14 cellular contexts compared by ENCODE assay signal in genomic region chr20:2865630-2866029, GRCh38. TPM values are rescaled to one million over a fixed set of nuclear protein-coding genes. Genes with fewer than 3 reads are reported as not detected.
A peak's percentile ranks its signal among the peaks of the same experiment; 100 is the strongest.
DNase-seq lines count a peak whose midpoint lies in the region; TF ChIP-seq lines count a peak whose summit lies in the region.
"Had no signal": no experiment of that assay in that cellular context is flagged by ENCODE, and none has a peak within 500 bp of the region (broad histone marks: within the 10 kb centered on the region; RNA-seq: fewer than 3 reads in every experiment).

No MANE protein-coding gene starts in this region.

- peaks cover 4% of the 10 kb centered on the region for H3K4me1 ChIP-seq in mammary epithelial cell (ENCODE audit: insufficient read depth, low read length)
- peaks cover 6% of the 10 kb centered on the region for H3K4me1 ChIP-seq in GM23248 (ENCODE audit: insufficient read depth)
- H3K4me1 ChIP-seq in vagina = peaks cover 12% of the 10 kb centered on the region

- no peak overlapping the region for H3K4me2 ChIP-seq in mammary epithelial cell (ENCODE audit: insufficient read depth, low read depth, low read length)
- no peak overlapping the region for H3K4me2 ChIP-seq in GM23248 (ENCODE audit: unreplicated experiment)
- H3K4me2 ChIP-seq: KMS-11 had no signal

- TF ChIP-seq CTCF in GM12875 (IDR thresholded peaks at IDR 0.05; ENCODE audit: borderline replicate concordance, insufficient read depth, low read depth, low read length) (0 out of 2 replicates have a peak, but pooled peaks have one; percentile 18), cardiac fibroblast (IDR thresholded peaks at IDR 0.05; ENCODE audit: low read depth, low read length) (peak; percentile 11), mammary epithelial cell (conservative IDR thresholded peaks at IDR 0.05 in 1 of 2, IDR thresholded peaks at IDR 0.05 in 1 of 2; ENCODE audit: extremely low read depth in 1 of 2, insufficient read depth in 1 of 2, low read depth in 1 of 2, low read length in 2 of 2) (no peak), vagina (IDR thresholded peaks at IDR 0.05) (no peak)

- H3K9ac ChIP-seq in mammary epithelial cell (ENCODE audit: insufficient read depth, low read length) = no peak overlapping the region
- H3K9ac ChIP-seq in GM23248 = no peak overlapping the region
- H3K9ac ChIP-seq: KMS-11 had no signal

- dilution Hi-C loops in mammary epithelial cell (cut with HindIII; ENCODE audit: low sequenced_read_pairs) = loop anchor here (5.0 kb wide), 1 partner anchor 48 kb away; the partner anchor contains the start of gene TMEM239

- in situ Hi-C loops in mammary epithelial cell (cut with MboI; ENCODE audit: low sequenced_read_pairs in 2 of 2) = no loop called here
- in situ Hi-C loops in GM23248 (cut with MboI) = no loop called here

- DNase-seq in UCSD-AML1 (lab: John Stamatoyannopoulos, UW; ENCODE audit: unreplicated experiment) (peak; percentile 29), cardiac fibroblast (ENCODE audit: low read depth in 2 of 2) (no peak), NCI-H146 treated with DMSO at 0.1 percent for 48 hours (lab: John Stamatoyannopoulos, UW; ENCODE audit: unreplicated experiment) (no peak), mammary epithelial cell (no peak), GM23248 (no peak), vagina (ENCODE audit: extremely low spot score in 2 of 2) (no peak)
- DNase-seq in stimulated activated CD4-positive, alpha-beta T cell treated with anti-CD3 and anti-CD28 coated beads, Interleukin-4, amount 100 ng/mL, for 24 hours = peak; percentile 38
- DNase-seq: SW 1271 had no signal

- H3K9me3 ChIP-seq in mammary epithelial cell (replicated peaks; ENCODE audit: insufficient read depth, low read length) (no peaks in the 10 kb centered on the region), GM23248 (ENCODE audit: low read depth) (no peaks in the 10 kb centered on the region), vagina (no peaks in the 10 kb centered on the region)

- H3K79me2 ChIP-seq in mammary epithelial cell (ENCODE audit: insufficient read depth, low read length) (no peaks in the 10 kb centered on the region), GM23248 (ENCODE audit: insufficient read depth) (no peaks in the 10 kb centered on the region)

- BruUV-seq in mammary epithelial cell (replicated peaks; lab: Mats Ljungman, UMichigan) = no TSS peak

- H2AFZ ChIP-seq in mammary epithelial cell (ENCODE audit: low read depth, low read length) (no peak overlapping the region), GM23248 (no peak overlapping the region)

- H3K4me3 ChIP-seq in GM12875 (ENCODE audit: low read depth, low read length) (no peak overlapping the region), cardiac fibroblast (replicated peaks in 1 of 2; ENCODE audit: low read depth in 2 of 2, low read length in 2 of 2) (no peak overlapping the region), mammary epithelial cell (replicated peaks in 1 of 3; ENCODE audit: insufficient read depth in 1 of 3, low read depth in 2 of 3, low read length in 3 of 3) (no peak overlapping the region), GM23248 (no peak overlapping the region), vagina (no peak overlapping the region)

- CTCF ChIA-PET in mammary epithelial cell (lab: Charles Lee; ENCODE audit: low non-redundant PET) = interaction anchor here (0.6 kb wide), 1 partner anchor 14 kb away, joined by 8 read pairs; no protein-coding TSS in a partner anchor

- H3K36me3 ChIP-seq in mammary epithelial cell (ENCODE audit: insufficient read depth, low read length) (no peaks in the 10 kb centered on the region), GM23248 (ENCODE audit: low read depth) (no peaks in the 10 kb centered on the region), vagina (peaks cover 0 to 50% of the 10 kb centered on the region in 2 donors)

- H3F3A ChIP-seq in GM23248 (ENCODE audit: insufficient read depth) = peaks cover 16% of the 10 kb centered on the region

- no peaks in the 10 kb centered on the region for H3K9me2 ChIP-seq in GM23248 (ENCODE audit: insufficient read depth)

- TF ChIP-seq POLR2A in vagina (IDR thresholded peaks at IDR 0.05) = no peak

- H3K27ac ChIP-seq in mammary epithelial cell (ENCODE audit: insufficient read depth, low read depth, low read length) = no peak overlapping the region
- no peak overlapping the region for H3K27ac ChIP-seq in GM23248
- no peak overlapping the region for H3K27ac ChIP-seq in vagina
- H3K27ac ChIP-seq: KMS-11 had no signal

- intact Hi-C loops in mammary epithelial cell (cut with micrococcal nuclease) (no loop called here), vagina (cut with DNase I) (no loop called here)

- 100% methylated on average over 1 of the region's 3 CpGs for WGBS in mammary epithelial cell (ENCODE audit: low coverage, missing lambda C conversion rate)
- WGBS in GM23248 (ENCODE audit: low coverage in 1 of 2, low lambda C conversion rate in 2 of 2, missing lambda C conversion rate in 2 of 2), 2 experiments = 93 to 96% methylated on average over 3 of the region's 3 CpGs

- no peaks in the 10 kb centered on the region for H4K20me1 ChIP-seq in mammary epithelial cell (ENCODE audit: insufficient read depth, low read length)
- no peaks in the 10 kb centered on the region for H4K20me1 ChIP-seq in GM23248 (ENCODE audit: insufficient read depth)

- H3K27me3 ChIP-seq in mammary epithelial cell (ENCODE audit: insufficient read depth, low read length) (no peaks in the 10 kb centered on the region), GM23248 (replicated peaks; ENCODE audit: insufficient read depth) (no peaks in the 10 kb centered on the region), vagina (no peaks in the 10 kb centered on the region)

RNA-seq across cellular contexts. Expression of gene PTPRA, which starts 7.7 kb away (rescaled TPM):
- total RNA-seq in mammary epithelial cell (10 to 100 TPM; 37.5 to 39.2 TPM), vagina (45.7 TPM)
- polyA plus RNA-seq in mammary epithelial cell (45.2 TPM), GM23248 (2016; fragmentation: Nextera tagmentation; extraction: Ambion mirVana) (37.4 and 37.9 TPM in 2 replicates)
- 42.6 TPM for polyA minus RNA-seq in mammary epithelial cell
- total RNA-seq in GM23248 (2014; rRNA removed; shearing (Covaris generic)) = 27.4 and 50.8 TPM in 2 replicates

RNA-seq across cellular contexts. Expression of gene VPS16, which starts 25.1 kb away (rescaled TPM):
- total RNA-seq in mammary epithelial cell (10 to 100 TPM; 28.5 to 35.2 TPM), vagina (30.0 TPM)
- polyA plus RNA-seq in mammary epithelial cell (25.5 TPM), GM23248 (2016; fragmentation: Nextera tagmentation; extraction: Ambion mirVana) (23.0 and 24.2 TPM in 2 replicates)
- 29.0 TPM for polyA minus RNA-seq in mammary epithelial cell
- 35.2 and 36.2 TPM in 2 replicates for total RNA-seq in GM23248 (2014; rRNA removed; shearing (Covaris generic))

RNA-seq across cellular contexts. Expression of gene PCED1A, which starts 25.2 kb away (rescaled TPM):
- total RNA-seq in mammary epithelial cell (10 to 100 TPM; 15.8 to 20.2 TPM), vagina (22.1 TPM)
- polyA plus RNA-seq in mammary epithelial cell (12.5 TPM), GM23248 (2016; fragmentation: Nextera tagmentation; extraction: Ambion mirVana) (17.3 and 20.7 TPM in 2 replicates)
- polyA minus RNA-seq in mammary epithelial cell = 3.5 TPM
- 36.8 and 39.2 TPM in 2 replicates for total RNA-seq in GM23248 (2014; rRNA removed; shearing (Covaris generic))

RNA-seq across cellular contexts. Expression of gene TMEM239, which starts 49.5 kb away (rescaled TPM):
- total RNA-seq in mammary epithelial cell (not detected), vagina (not detected)
- polyA plus RNA-seq in mammary epithelial cell (not detected), GM23248 (2016; fragmentation: Nextera tagmentation; extraction: Ambion mirVana) (not detected in 2 replicates)
- polyA minus RNA-seq in mammary epithelial cell = not detected
- not detected in 2 replicates for total RNA-seq in GM23248 (2014; rRNA removed; shearing (Covaris generic))
- total RNA-seq: Daoy, endothelial cell of umbilical vein, NCI-H460, neural crest cell had no signal
- polyA plus RNA-seq: endothelial cell of umbilical vein had no signal

RNA-seq across cellular contexts. Expression of gene C20orf141, which starts 50.8 kb away (rescaled TPM):
- total RNA-seq in mammary epithelial cell (not detected), vagina (not detected)
- polyA plus RNA-seq in mammary epithelial cell (not detected), GM23248 (2016; fragmentation: Nextera tagmentation; extraction: Ambion mirVana) (not detected in 2 replicates)
- not detected for polyA minus RNA-seq in mammary epithelial cell
- not detected in 2 replicates for total RNA-seq in GM23248 (2014; rRNA removed; shearing (Covaris generic))
- total RNA-seq: Daoy, endothelial cell of umbilical vein, NCI-H460, neural crest cell had no signal
- polyA plus RNA-seq: endothelial cell of umbilical vein had no signal

Comparison
In these comparisons a context has a peak if more than half of its experiments do, and no peak if none do; other contexts are left out.
1. CTCF ChIP-seq: peak in GM12875 (single experiment) and cardiac fibroblast (single experiment); none in mammary epithelial cell (0 of 2) and vagina (0 of 3).
2. DNase-seq: peak in UCSD-AML1 (single experiment) and stimulated activated CD4-positive, alpha-beta T cell treated with anti-CD3 and anti-CD28 coated beads, Interleukin-4, amount 100 ng/mL, for 24 hours (single experiment); none in cardiac fibroblast (0 of 2), NCI-H146 treated with DMSO at 0.1 percent for 48 hours (single experiment), mammary epithelial cell (single experiment), GM23248 (single experiment) and vagina (0 of 2).